16 cellular contexts compared by ENCODE assay signal in the genomic region with DNA sequence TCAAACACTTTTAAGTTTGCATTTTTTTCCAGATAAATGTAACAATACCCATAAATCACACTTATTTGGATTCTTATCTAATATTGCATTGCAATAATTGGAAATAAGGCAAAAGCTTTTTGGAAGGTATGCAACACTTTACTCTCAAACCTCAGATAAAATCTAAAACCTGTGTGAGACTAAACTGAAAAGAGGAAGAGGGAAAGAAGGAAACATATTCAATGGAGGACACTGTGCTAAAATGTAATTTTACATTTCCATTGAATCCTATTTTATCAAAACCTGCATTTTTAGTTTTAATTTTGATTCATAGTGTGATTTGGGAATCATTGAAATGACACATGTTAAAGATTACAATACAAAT.
A peak's percentile ranks its signal among the peaks of the same experiment; 100 is the strongest.
DNase-seq lines count a peak whose midpoint lies in the region; ATAC-seq, FAIRE-seq and TF ChIP-seq lines count a peak whose summit lies in the region.
"Had no signal": no experiment of that assay in that cellular context is flagged by ENCODE, and none has a peak within 500 bp of the region (broad histone marks: within the 10 kb centered on the region; RNA-seq: fewer than 3 reads in every experiment).

No MANE protein-coding gene starts in this region.

- H3K27ac ChIP-seq in pancreas, result no peak overlapping the region
- H3K27ac ChIP-seq: colonic mucosa, right atrium auricular region, suprapubic skin had no signal

- H2AFZ ChIP-seq in Loucy (ENCODE audit: low read length), result 0 out of 2 replicates have a peak overlapping the region, but pooled peaks have one; percentile 1

- no peak for TF ChIP-seq POLR2A in GM18505 (IDR thresholded peaks at IDR 0.05; ENCODE audit: borderline replicate concordance, extremely low read depth, insufficient read depth, insufficient read length)

- H3K36me3 Mint-ChIP-seq in T-helper 17 cell (ENCODE audit: low read depth), result peaks cover 2% of the 10 kb centered on the region
- H3K36me3 Mint-ChIP-seq: memory B cell had no signal

- H3K9me3 ChIP-seq in Loucy (ENCODE audit: insufficient read depth, low read depth, low read length), result no peaks in the 10 kb centered on the region
- no peaks in the 10 kb centered on the region for H3K9me3 ChIP-seq in T-helper 17 cell (ENCODE audit: control insufficient read depth, low read length, poor library complexity, severe bottlenecking)
- no peaks in the 10 kb centered on the region for H3K9me3 ChIP-seq in pancreas
- H3K9me3 ChIP-seq: colonic mucosa, esophagus squamous epithelium, right atrium auricular region, suprapubic skin had no signal

- no peak overlapping the region for H3K4me3 Mint-ChIP-seq in T-helper 17 cell
- H3K4me3 Mint-ChIP-seq: memory B cell had no signal

- ATAC-seq in GM18505 (IDR thresholded peaks at IDR 0.05; ENCODE audit: unreplicated experiment), result peak; percentile 41
- ATAC-seq in T-helper 17 cell, result no peak
- ATAC-seq in pancreas, result peak in 1 of 4 donors; percentile 21
- ATAC-seq in HG03354 (IDR thresholded peaks at IDR 0.05; ENCODE audit: poor library complexity, severe bottlenecking, unreplicated experiment), result no peak
- no peak for ATAC-seq in HG03095 (IDR thresholded peaks at IDR 0.05; ENCODE audit: unreplicated experiment)

- H3K4me1 Mint-ChIP-seq in T-helper 17 cell, result peaks cover 10% of the 10 kb centered on the region

- no peaks in the 10 kb centered on the region for H3K27me3 ChIP-seq in Loucy (ENCODE audit: insufficient read depth, low read length, poor library complexity, severe bottlenecking)
- no peaks in the 10 kb centered on the region for H3K27me3 ChIP-seq in pancreas
- H3K27me3 ChIP-seq: colonic mucosa, esophagus squamous epithelium, right atrium auricular region, suprapubic skin had no signal

- peaks cover 20% of the 10 kb centered on the region for H3F3A ChIP-seq in Loucy (ENCODE audit: low read depth)

- H3K4me2 ChIP-seq in Loucy (ENCODE audit: low read depth, low read length, poor library complexity, severe bottlenecking), result peak overlapping the region; percentile 48

- no peaks in the 10 kb centered on the region for H3K36me3 ChIP-seq in Loucy (ENCODE audit: insufficient read depth, low read length)
- no peaks in the 10 kb centered on the region for H3K36me3 ChIP-seq in pancreas
- H3K36me3 ChIP-seq: colonic mucosa, esophagus squamous epithelium, right atrium auricular region, suprapubic skin had no signal

- H3K27me3 Mint-ChIP-seq in T-helper 17 cell, result peaks cover 6% of the 10 kb centered on the region

- intact Hi-C loops in pancreas (cut with DNase I), result no loop called here

- peaks cover 62% of the 10 kb centered on the region for H3K4me1 ChIP-seq in Loucy (ENCODE audit: insufficient read depth, low read length, poor library complexity, severe bottlenecking)
- peaks cover 0 to 14% (median 6%) of the 10 kb centered on the region in 3 donors for H3K4me1 ChIP-seq in pancreas
- H3K4me1 ChIP-seq: colonic mucosa had no signal

- H3K9me2 ChIP-seq in Loucy (replicated peaks; ENCODE audit: low read depth, low read length), result no peaks in the 10 kb centered on the region

- peak overlapping the region; percentile 32 for H3K27ac Mint-ChIP-seq in T-helper 17 cell
- H3K27ac Mint-ChIP-seq: memory B cell had no signal

- peak overlapping the region; percentile 64 for H3K9ac ChIP-seq in Loucy (ENCODE audit: low read depth, low read length, poor library complexity, severe bottlenecking)

- no peaks in the 10 kb centered on the region for H3K79me2 ChIP-seq in Loucy (ENCODE audit: insufficient read depth, low read length)

- TF ChIP-seq CTCF in Loucy (conservative IDR thresholded peaks at IDR 0.05; ENCODE audit: low read length), result no peak
- no peak for TF ChIP-seq CTCF in pancreas (IDR thresholded peaks at IDR 0.05)

- no peaks in the 10 kb centered on the region for H4K20me1 ChIP-seq in Loucy (ENCODE audit: insufficient read depth, low read length, poor library complexity, severe bottlenecking)

- DNase-seq in T-helper 17 cell, result no peak
- DNase-seq in pancreas, result no peak
- no peak for DNase-seq in DMS 273 treated with DMSO at 0.1 percent for 48 hours (lab: John Stamatoyannopoulos, UW)
- DNase-seq: activated CD4-positive, CD25-positive, alpha-beta regulatory T cell; activated gamma-delta T cell; esophagus squamous epithelium; NCI-H187 treated with DMSO at 0.1 percent for 48 hours had no signal

- peak; percentile 20 for FAIRE-seq in pancreas (lab: Jason Lieb, UNC)
- FAIRE-seq: GM12892 had no signal

- H3K4me3 ChIP-seq in Loucy (ENCODE audit: low read length, poor library complexity, severe bottlenecking) (peak overlapping the region; percentile 4), pancreas (no peak overlapping the region)
- H3K4me3 ChIP-seq: colonic mucosa, right atrium auricular region, suprapubic skin had no signal
